In the genomic region with DNA sequence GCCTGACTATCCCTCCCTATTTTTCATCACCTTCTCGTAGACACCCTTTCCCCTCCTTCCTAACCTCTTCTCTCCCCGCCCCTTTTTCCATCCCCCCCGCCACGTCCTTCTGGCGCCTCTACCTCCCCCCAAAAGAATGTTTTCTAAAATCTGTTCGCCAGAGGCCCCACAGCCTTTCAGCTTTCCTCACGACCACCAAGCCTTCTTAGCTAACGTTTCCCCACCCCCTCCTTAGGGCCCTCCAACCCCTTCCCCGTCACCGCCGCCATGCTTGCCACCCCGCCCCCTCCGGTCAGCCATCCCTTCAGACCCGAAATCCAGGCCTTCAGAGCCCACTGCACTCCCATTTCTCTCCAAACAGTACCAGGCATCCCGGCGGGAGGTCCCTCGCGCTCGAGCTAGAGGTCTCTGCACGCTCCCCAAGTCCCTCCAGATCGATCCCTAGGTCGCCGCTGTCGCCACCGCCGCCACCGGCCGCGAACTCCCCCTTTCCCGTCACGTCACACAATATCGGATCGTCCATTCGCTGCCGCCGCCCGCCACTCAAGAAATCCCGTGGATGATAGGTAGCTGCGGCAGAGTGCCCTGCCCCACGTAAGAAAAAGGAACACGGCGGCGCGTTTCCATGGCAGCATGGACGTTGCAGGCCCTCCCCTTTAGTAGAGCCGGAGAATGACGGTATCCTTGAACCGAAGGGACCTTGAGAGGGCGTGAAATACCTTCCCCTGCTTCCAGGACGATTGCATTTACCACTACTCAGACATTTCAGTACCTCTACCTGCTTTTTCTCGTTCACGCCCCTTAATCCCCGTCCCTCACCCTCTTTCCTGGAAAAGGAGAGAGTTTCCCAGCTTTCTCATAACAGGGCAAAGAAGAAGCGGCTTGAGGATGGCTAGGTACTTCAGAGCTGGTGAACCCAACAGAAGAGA, we compare ENCODE assay signal across 8 cellular contexts. TPM values are rescaled to one million over a fixed set of nuclear protein-coding genes. Genes with fewer than 3 reads are reported as not detected.
DNase-seq lines count a peak whose midpoint lies in the region; ATAC-seq lines count a peak whose summit lies in the region.

A gene with protein sequence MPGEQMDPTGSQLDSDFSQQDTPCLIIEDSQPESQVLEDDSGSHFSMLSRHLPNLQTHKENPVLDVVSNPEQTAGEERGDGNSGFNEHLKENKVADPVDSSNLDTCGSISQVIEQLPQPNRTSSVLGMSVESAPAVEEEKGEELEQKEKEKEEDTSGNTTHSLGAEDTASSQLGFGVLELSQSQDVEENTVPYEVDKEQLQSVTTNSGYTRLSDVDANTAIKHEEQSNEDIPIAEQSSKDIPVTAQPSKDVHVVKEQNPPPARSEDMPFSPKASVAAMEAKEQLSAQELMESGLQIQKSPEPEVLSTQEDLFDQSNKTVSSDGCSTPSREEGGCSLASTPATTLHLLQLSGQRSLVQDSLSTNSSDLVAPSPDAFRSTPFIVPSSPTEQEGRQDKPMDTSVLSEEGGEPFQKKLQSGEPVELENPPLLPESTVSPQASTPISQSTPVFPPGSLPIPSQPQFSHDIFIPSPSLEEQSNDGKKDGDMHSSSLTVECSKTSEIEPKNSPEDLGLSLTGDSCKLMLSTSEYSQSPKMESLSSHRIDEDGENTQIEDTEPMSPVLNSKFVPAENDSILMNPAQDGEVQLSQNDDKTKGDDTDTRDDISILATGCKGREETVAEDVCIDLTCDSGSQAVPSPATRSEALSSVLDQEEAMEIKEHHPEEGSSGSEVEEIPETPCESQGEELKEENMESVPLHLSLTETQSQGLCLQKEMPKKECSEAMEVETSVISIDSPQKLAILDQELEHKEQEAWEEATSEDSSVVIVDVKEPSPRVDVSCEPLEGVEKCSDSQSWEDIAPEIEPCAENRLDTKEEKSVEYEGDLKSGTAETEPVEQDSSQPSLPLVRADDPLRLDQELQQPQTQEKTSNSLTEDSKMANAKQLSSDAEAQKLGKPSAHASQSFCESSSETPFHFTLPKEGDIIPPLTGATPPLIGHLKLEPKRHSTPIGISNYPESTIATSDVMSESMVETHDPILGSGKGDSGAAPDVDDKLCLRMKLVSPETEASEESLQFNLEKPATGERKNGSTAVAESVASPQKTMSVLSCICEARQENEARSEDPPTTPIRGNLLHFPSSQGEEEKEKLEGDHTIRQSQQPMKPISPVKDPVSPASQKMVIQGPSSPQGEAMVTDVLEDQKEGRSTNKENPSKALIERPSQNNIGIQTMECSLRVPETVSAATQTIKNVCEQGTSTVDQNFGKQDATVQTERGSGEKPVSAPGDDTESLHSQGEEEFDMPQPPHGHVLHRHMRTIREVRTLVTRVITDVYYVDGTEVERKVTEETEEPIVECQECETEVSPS (N-terminal part only) (minus strand): TSS at position 484 of the 929 bp plus-strand sequence. CDS start 113 bp downstream, at position 371.

- peak within 1 kb of the TSS; percentile 75 for H3K4me3 ChIP-seq in GM08714 (ENCODE audit: low read length)

- ATAC-seq in HG02623 (IDR thresholded peaks at IDR 0.05; ENCODE audit: unreplicated experiment): peak; percentile 98
- ATAC-seq in activated naive CD4-positive, alpha-beta T cell treated with anti-CD3 and anti-CD28 coated beads, Interleukin-2, amount 50 U/mL, for 72 hours: peak; percentile 99 to 100

- H3K36me3 Mint-ChIP-seq in activated naive CD4-positive, alpha-beta T cell treated with anti-CD3 and anti-CD28 coated beads, Interleukin-2, amount 50 U/mL, for 72 hours: peaks cover 6% of the 10 kb centered on the region in 2 donors

- no peaks in the 10 kb centered on the region for H3K9me3 Mint-ChIP-seq in activated naive CD4-positive, alpha-beta T cell treated with anti-CD3 and anti-CD28 coated beads, Interleukin-2, amount 50 U/mL, for 72 hours

- peak within 1 kb of the TSS; percentile 87 to 98 for H3K27ac Mint-ChIP-seq in activated naive CD4-positive, alpha-beta T cell treated with anti-CD3 and anti-CD28 coated beads, Interleukin-2, amount 50 U/mL, for 72 hours

- DNase-seq in NCI-H1105 (lab: John Stamatoyannopoulos, UW) (peak; percentile 86), SKM-1 treated with dmso at 0.1 percent for 144 hours (lab: John Stamatoyannopoulos, UW; ENCODE audit: unreplicated experiment) (peak; percentile 77), globus pallidus (ENCODE audit: low spot score) (peak; percentile 94), nucleus accumbens (lab: John Stamatoyannopoulos, UW) (peak; percentile 69 to 98 (median 92)), superior temporal gyrus (ENCODE audit: extremely low spot score) (peak; percentile 98)
- DNase-seq in activated naive CD4-positive, alpha-beta T cell treated with anti-CD3 and anti-CD28 coated beads, Interleukin-2, amount 50 U/mL, for 72 hours (ENCODE audit: low spot score in 2 of 2): peak; percentile 92 to 93

RNA-seq across cellular contexts. Expression of the gene that starts here (rescaled TPM):
- total RNA-seq in activated naive CD4-positive, alpha-beta T cell treated with anti-CD3 and anti-CD28 coated beads, Interleukin-2, amount 50 U/mL, for 72 hours: 10 to 100 TPM; 24.0 to 35.9 TPM

Comparison
In these comparisons a context has a peak if more than half of its experiments do, and no peak if none do; other contexts are left out.
1. Peak in every context shown above with its lines: DNase-seq, ATAC-seq and H3K4me3 ChIP-seq.